Comparison of ENCODE assay signal across 15 cellular contexts in the genomic region with DNA sequence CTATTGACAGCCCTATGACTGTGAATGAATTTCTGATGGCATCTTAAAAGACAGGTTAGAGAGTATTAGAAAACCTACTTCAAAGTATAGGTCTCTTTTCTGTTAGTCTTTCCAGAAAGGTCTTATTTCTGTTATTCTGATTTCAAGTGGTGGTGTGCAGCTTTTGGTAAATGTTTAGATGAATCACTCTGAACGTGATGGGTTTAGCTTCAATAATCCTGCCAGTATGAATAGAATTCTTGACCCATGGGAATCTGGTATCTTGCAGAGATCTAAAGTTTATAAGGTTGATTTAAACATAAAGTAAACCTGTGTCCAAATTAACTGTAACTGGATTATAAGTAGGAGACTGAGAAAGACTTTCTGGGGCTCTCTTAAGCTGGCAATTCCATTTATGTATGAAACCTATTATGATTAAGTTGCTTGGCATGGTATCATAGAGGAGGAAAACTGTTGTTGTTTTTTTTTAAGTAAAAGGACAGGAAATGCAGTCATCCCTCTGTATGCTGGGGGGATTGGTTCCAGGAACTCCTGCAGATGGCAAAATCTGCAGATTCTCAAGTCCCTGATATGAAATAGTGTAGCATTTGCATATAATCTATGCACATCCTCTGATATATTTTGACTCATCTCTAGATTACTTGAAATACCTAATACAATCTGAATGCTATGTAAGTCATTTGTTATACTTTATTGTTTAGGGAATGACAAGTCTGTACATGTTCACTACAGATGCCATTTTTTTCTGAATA.
"Had no signal": no experiment of that assay in that cellular context is flagged by ENCODE, and none has a peak within 500 bp of the region (broad histone marks: within the 10 kb centered on the region; RNA-seq: fewer than 3 reads in every experiment).

No MANE protein-coding gene starts in this region.

- H3K27ac Mint-ChIP-seq: activated CD4-positive, alpha-beta T cell treated with anti-CD3 and anti-CD28 coated beads, Interleukin-2, amount 10 ng/mL, durations not matched to agents 24 days and 14 days; activated T-helper 17 cell treated with anti-CD3 and anti-CD28 coated beads, Interleukin-2, amount 50 U/mL, for 72 hours; endodermal cell; naive thymus-derived CD4-positive, alpha-beta T cell; T-helper 17 cell; WTC11 had no signal

- H3K36me3 Mint-ChIP-seq: naive thymus-derived CD4-positive, alpha-beta T cell; WTC11 had no signal

- H3K4me1 ChIP-seq: uterus had no signal

- ATAC-seq: activated T-helper 17 cell treated with anti-CD3 and anti-CD28 coated beads, Interleukin-2, amount 50 U/mL, for 72 hours; left colon; naive thymus-derived CD4-positive, alpha-beta T cell; T-helper 17 cell; WTC11 had no signal

- H3K27me3 Mint-ChIP-seq: activated CD4-positive, alpha-beta T cell treated with anti-CD3 and anti-CD28 coated beads, Interleukin-2, amount 10 ng/mL, durations not matched to agents 24 days and 14 days; activated T-helper 17 cell treated with anti-CD3 and anti-CD28 coated beads, Interleukin-2, amount 50 U/mL, for 72 hours; naive thymus-derived CD4-positive, alpha-beta T cell; T-helper 17 cell had no signal

- H3K36me3 ChIP-seq: brain microvascular endothelial cell, esophagus muscularis mucosa, uterus had no signal

- H3K27ac ChIP-seq: brain microvascular endothelial cell, esophagus muscularis mucosa, uterus had no signal

- H3K27me3 ChIP-seq: brain microvascular endothelial cell, esophagus muscularis mucosa, uterus had no signal

- DNase-seq: activated CD4-positive, alpha-beta T cell treated with anti-CD3 and anti-CD28 coated beads, Interleukin-2, amount 10 ng/mL, durations not matched to agents 24 days and 14 days; activated naive CD4-positive, alpha-beta T cell treated with anti-CD3 and anti-CD28 coated beads, Interleukin-2, amount 50 U/mL, for 16 hours; activated T-cell treated with anti-CD3 and anti-CD28 coated beads for 4 hours; brain microvascular endothelial cell; endodermal cell; hippocampal formation; left colon; naive thymus-derived CD4-positive, alpha-beta T cell; posterior cingulate gyrus; small intestine; T-helper 17 cell; uterus had no signal

- H3K4me3 ChIP-seq: esophagus muscularis mucosa, uterus had no signal

- H3K9me3 ChIP-seq: esophagus muscularis mucosa, uterus had no signal

- H3K4me1 Mint-ChIP-seq: activated CD4-positive, alpha-beta T cell treated with anti-CD3 and anti-CD28 coated beads, Interleukin-2, amount 10 ng/mL, durations not matched to agents 24 days and 14 days; activated T-helper 17 cell treated with anti-CD3 and anti-CD28 coated beads, Interleukin-2, amount 50 U/mL, for 72 hours; naive thymus-derived CD4-positive, alpha-beta T cell; T-helper 17 cell had no signal

- H3K4me3 Mint-ChIP-seq: activated CD4-positive, alpha-beta T cell treated with anti-CD3 and anti-CD28 coated beads, Interleukin-2, amount 10 ng/mL, durations not matched to agents 24 days and 14 days; activated T-helper 17 cell treated with anti-CD3 and anti-CD28 coated beads, Interleukin-2, amount 50 U/mL, for 72 hours; endodermal cell; naive thymus-derived CD4-positive, alpha-beta T cell; T-helper 17 cell; WTC11 had no signal

- H3K9me3 Mint-ChIP-seq: activated CD4-positive, alpha-beta T cell treated with anti-CD3 and anti-CD28 coated beads, Interleukin-2, amount 10 ng/mL, durations not matched to agents 24 days and 14 days; activated T-helper 17 cell treated with anti-CD3 and anti-CD28 coated beads, Interleukin-2, amount 50 U/mL, for 72 hours; endodermal cell; WTC11 had no signal
